Comparison of ENCODE assay signal across 1 cellular context in the genomic region with DNA sequence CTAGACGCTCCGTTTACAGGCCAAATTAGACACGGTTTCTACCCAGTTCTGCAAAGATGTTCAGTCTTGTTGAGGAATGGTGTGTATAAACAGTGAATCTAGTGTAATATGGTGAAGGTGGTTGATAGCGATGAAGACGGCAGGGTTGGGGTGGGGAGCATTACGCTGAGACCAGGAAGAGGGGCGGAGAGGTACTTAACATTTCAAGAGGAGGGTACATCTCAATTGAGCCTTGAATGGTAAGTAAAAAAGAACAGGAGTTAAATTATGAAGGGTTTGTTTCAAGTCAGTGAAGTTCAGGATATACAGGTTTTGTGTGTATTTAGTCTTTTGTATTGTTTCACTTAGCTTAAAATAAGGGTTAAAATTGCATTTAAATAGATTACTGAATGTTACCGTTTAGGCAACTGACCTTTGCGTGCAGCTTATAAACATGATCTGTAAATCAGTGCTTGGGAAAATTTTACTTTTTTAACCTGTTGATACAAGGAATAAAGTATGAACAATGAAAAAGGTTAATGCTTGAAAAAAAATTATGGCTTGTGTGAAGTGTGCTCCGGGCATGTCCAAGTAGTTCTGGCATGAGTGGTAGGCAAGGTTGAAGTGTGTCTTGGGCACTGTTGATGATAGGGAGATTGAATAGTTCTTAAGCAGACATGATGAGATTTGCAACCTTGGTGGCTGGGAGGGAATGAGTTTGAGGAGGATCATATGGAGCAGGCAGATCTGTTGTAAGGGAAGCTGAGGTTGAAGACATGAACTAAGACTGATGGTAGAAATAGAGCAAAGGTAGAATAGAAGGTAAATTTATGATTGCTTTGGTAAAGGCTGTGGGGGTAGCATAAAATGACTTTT.
A peak's percentile ranks its signal among the peaks of the same experiment; 100 is the strongest.
TF ChIP-seq lines count a peak whose summit lies in the region.

No MANE protein-coding gene starts in this region.

TF ChIP-seq in HepG2, 621 proteins besides CTCF, POLR2A, EP300 and RAD21:
- no peak for TF ChIP-seq HMG20B (CRISPR knock-in tag; conservative IDR thresholded peaks at IDR 0.05)
- no peak for TF ChIP-seq TCF7L2 (IDR thresholded peaks at IDR 0.05; ENCODE audit: low read depth, low read length)
- TF ChIP-seq, protein P1, sequence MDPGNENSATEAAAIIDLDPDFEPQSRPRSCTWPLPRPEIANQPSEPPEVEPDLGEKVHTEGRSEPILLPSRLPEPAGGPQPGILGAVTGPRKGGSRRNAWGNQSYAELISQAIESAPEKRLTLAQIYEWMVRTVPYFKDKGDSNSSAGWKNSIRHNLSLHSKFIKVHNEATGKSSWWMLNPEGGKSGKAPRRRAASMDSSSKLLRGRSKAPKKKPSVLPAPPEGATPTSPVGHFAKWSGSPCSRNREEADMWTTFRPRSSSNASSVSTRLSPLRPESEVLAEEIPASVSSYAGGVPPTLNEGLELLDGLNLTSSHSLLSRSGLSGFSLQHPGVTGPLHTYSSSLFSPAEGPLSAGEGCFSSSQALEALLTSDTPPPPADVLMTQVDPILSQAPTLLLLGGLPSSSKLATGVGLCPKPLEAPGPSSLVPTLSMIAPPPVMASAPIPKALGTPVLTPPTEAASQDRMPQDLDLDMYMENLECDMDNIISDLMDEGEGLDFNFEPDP (CRISPR knock-in tag; conservative IDR thresholded peaks at IDR 0.05) = no peak
- no peak for TF ChIP-seq ZNF501 (CRISPR knock-in tag; IDR thresholded peaks at IDR 0.05)
- TF ChIP-seq CEBPG (CRISPR knock-in tag; IDR thresholded peaks at IDR 0.05) = 0 out of 2 replicates have a peak, but pooled peaks have one; percentile 1
- TF ChIP-seq ZNF572 (CRISPR knock-in tag; IDR thresholded peaks at IDR 0.05) = no peak
- TF ChIP-seq ZNF232 (CRISPR knock-in tag; IDR thresholded peaks at IDR 0.05; ENCODE audit: borderline replicate concordance) = no peak
- TF ChIP-seq ZNF326 (CRISPR knock-in tag; IDR thresholded peaks at IDR 0.05; ENCODE audit: borderline replicate concordance) = no peak
- TF ChIP-seq KLF13 (CRISPR knock-in tag; IDR thresholded peaks at IDR 0.05) = 0 out of 2 replicates have a peak, but pooled peaks have one; percentile 4
- TF ChIP-seq CHCHD3 (CRISPR knock-in tag; IDR thresholded peaks at IDR 0.05) = 0 out of 2 replicates have a peak, but pooled peaks have one; percentile 4
- TF ChIP-seq HNF1B (CRISPR knock-in tag; IDR thresholded peaks at IDR 0.05) = no peak
- 0 out of 2 replicates have a peak, but pooled peaks have one; percentile 9 for TF ChIP-seq CCDC6 (CRISPR knock-in tag; IDR thresholded peaks at IDR 0.05)
- TF ChIP-seq YEATS2 (CRISPR knock-in tag; IDR thresholded peaks at IDR 0.05; ENCODE audit: borderline replicate concordance) = no peak
- TF ChIP-seq SMARCC2 (IDR thresholded peaks at IDR 0.05) = no peak
- TF ChIP-seq ZNF768 (CRISPR knock-in tag; IDR thresholded peaks at IDR 0.05) = no peak
- no peak for TF ChIP-seq ZFP90 (CRISPR knock-in tag; IDR thresholded peaks at IDR 0.05; ENCODE audit: borderline replicate concordance)
- TF ChIP-seq HIC2 (CRISPR knock-in tag; IDR thresholded peaks at IDR 0.05; ENCODE audit: low read depth) = no peak
- no peak for TF ChIP-seq ZNF256 (CRISPR knock-in tag; conservative IDR thresholded peaks at IDR 0.05)
- no peak for TF ChIP-seq ELF3 (CRISPR knock-in tag; IDR thresholded peaks at IDR 0.05)
- 0 out of 2 replicates have a peak, but pooled peaks have one; percentile 8 for TF ChIP-seq ZNF619 (CRISPR knock-in tag; IDR thresholded peaks at IDR 0.05)
- TF ChIP-seq NFRKB (IDR thresholded peaks at IDR 0.05) = no peak
- TF ChIP-seq, protein P2, sequence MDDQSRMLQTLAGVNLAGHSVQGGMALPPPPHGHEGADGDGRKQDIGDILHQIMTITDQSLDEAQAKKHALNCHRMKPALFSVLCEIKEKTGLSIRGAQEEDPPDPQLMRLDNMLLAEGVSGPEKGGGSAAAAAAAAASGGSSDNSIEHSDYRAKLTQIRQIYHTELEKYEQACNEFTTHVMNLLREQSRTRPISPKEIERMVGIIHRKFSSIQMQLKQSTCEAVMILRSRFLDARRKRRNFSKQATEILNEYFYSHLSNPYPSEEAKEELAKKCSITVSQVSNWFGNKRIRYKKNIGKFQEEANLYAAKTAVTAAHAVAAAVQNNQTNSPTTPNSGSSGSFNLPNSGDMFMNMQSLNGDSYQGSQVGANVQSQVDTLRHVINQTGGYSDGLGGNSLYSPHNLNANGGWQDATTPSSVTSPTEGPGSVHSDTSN (CRISPR knock-in tag; IDR thresholded peaks at IDR 0.05; ENCODE audit: borderline replicate concordance) = 0 out of 2 replicates have a peak, but pooled peaks have one; percentile 29
- TF ChIP-seq ZBTB38 (CRISPR knock-in tag; IDR thresholded peaks at IDR 0.05) = no peak
- no peak for TF ChIP-seq KAT7 (CRISPR knock-in tag; IDR thresholded peaks at IDR 0.05; ENCODE audit: borderline replicate concordance)
- TF ChIP-seq TBX2 (CRISPR knock-in tag; IDR thresholded peaks at IDR 0.05; ENCODE audit: borderline replicate concordance) = 0 out of 2 replicates have a peak, but pooled peaks have one; percentile 0
- TF ChIP-seq ZNF569 (CRISPR knock-in tag; IDR thresholded peaks at IDR 0.05; ENCODE audit: borderline replicate concordance) = 0 out of 2 replicates have a peak, but pooled peaks have one; percentile 12
- no peak for TF ChIP-seq ETV6 (CRISPR knock-in tag; conservative IDR thresholded peaks at IDR 0.05)
- TF ChIP-seq ZNF367 (CRISPR knock-in tag; IDR thresholded peaks at IDR 0.05; ENCODE audit: borderline replicate concordance) = no peak
- TF ChIP-seq ZNF564 (CRISPR knock-in tag; IDR thresholded peaks at IDR 0.05) = 0 out of 2 replicates have a peak, but pooled peaks have one; percentile 15
- TF ChIP-seq SAP130 (CRISPR knock-in tag; IDR thresholded peaks at IDR 0.05; ENCODE audit: low read depth) = no peak
- TF ChIP-seq HOXA9 (CRISPR knock-in tag; IDR thresholded peaks at IDR 0.05; ENCODE audit: borderline replicate concordance) = no peak
TF ChIP-seq in HepG2: peak in this region for 9.
